Comparison of ENCODE assay signal across 23 cellular contexts in genomic region chr19:3958836-3959765, GRCh38. TPM values are rescaled to one million over a fixed set of nuclear protein-coding genes. Genes with fewer than 3 reads are reported as not detected.
A peak's percentile ranks its signal among the peaks of the same experiment; 100 is the strongest.
DNase-seq lines count a peak whose midpoint lies in the region; ATAC-seq, FAIRE-seq and TF ChIP-seq lines count a peak whose summit lies in the region.
"Had no signal": no experiment of that assay in that cellular context is flagged by ENCODE, and none has a peak within 500 bp of the region (broad histone marks: within the 10 kb centered on the region; RNA-seq: fewer than 3 reads in every experiment).

No MANE protein-coding gene starts in this region.

- no peak overlapping the region for H3K27ac Mint-ChIP-seq in stimulated activated memory B cell treated with anti-CD40 and anti-IgM and Interleukin-4, amounts not matched to agents 10 μg/mL and 1 μg/mL and 100 μg/mL, for 72 hours
- H3K27ac Mint-ChIP-seq: IgD-negative memory B cell had no signal

- H3K9me1 ChIP-seq in IMR-90 (ENCODE audit: insufficient read depth, low read length) (peaks cover 13% of the 10 kb centered on the region), endothelial cell of umbilical vein (replicated peaks; ENCODE audit: control insufficient read depth, extremely low read depth, insufficient read depth, low read length) (no peaks in the 10 kb centered on the region)

- peaks cover 15 to 83% of the 10 kb centered on the region in 2 experiments for H3K79me1 ChIP-seq in IMR-90 (ENCODE audit: low read depth in 1 of 2, low read length in 2 of 2)
- peaks cover 22% of the 10 kb centered on the region for H3K79me1 ChIP-seq in neuronal stem cell (ENCODE audit: low read depth, low read length)

- H3K4me2 ChIP-seq in IMR-90 (ENCODE audit: low read depth, low read length) (no peak overlapping the region), endothelial cell of umbilical vein (ENCODE audit: insufficient read depth, low read length) (no peak overlapping the region), neuronal stem cell (ENCODE audit: insufficient read depth, low read length, poor library complexity, severe bottlenecking) (no peak overlapping the region)
- H3K4me2 ChIP-seq: BLaER1 treated with 17β-estradiol and CSF1 and Interleukin-3, amounts not matched to agents 10 nM and 100 nM had no signal

- H3K9ac ChIP-seq in IMR-90 (ENCODE audit: low read depth, low read length) (no peak overlapping the region), endothelial cell of umbilical vein (replicated peaks; ENCODE audit: extremely low read depth, insufficient read depth, low read length) (no peak overlapping the region), neuronal stem cell (ENCODE audit: low read depth, low read length, poor library complexity) (no peak overlapping the region)
- H3K9ac ChIP-seq: BLaER1 treated with 17β-estradiol and CSF1 and Interleukin-3, amounts not matched to agents 10 nM and 100 nM had no signal

- H3K4ac ChIP-seq in IMR-90 (ENCODE audit: low read depth, low read length) (no peak overlapping the region), neuronal stem cell (ENCODE audit: low read length) (no peak overlapping the region)

- H3K9me3 ChIP-seq in IMR-90 (ENCODE audit: control insufficient read depth, insufficient read depth, low read length) = no peaks in the 10 kb centered on the region
- no peaks in the 10 kb centered on the region for H3K9me3 ChIP-seq in endothelial cell of umbilical vein (replicated peaks; ENCODE audit: control insufficient read depth, insufficient read depth, low read length)
- H3K9me3 ChIP-seq in neuronal stem cell (replicated peaks in 1 of 2; ENCODE audit: control insufficient read depth in 2 of 2, insufficient read depth in 1 of 2, low read depth in 1 of 2, low read length in 2 of 2) = peaks cover 0 to 2% of the 10 kb centered on the region in 2 donors
- H3K9me3 ChIP-seq: BLaER1 treated with 17β-estradiol and CSF1 and Interleukin-3, amounts not matched to agents 10 nM and 100 nM; HAP-1 had no signal

- H4K20me1 ChIP-seq in IMR-90 (ENCODE audit: insufficient read depth, low read length) (peaks cover 95% of the 10 kb centered on the region), endothelial cell of umbilical vein (replicated peaks; ENCODE audit: control insufficient read depth, extremely low read depth, insufficient read depth, low read length) (no peaks in the 10 kb centered on the region)

- no peaks in the 10 kb centered on the region for H3K4me1 Mint-ChIP-seq in stimulated activated memory B cell treated with anti-CD40 and anti-IgM and Interleukin-4, amounts not matched to agents 10 μg/mL and 1 μg/mL and 100 μg/mL, for 72 hours
- H3K4me1 Mint-ChIP-seq: IgD-negative memory B cell had no signal

- dilution Hi-C loops in IMR-90 (cut with HindIII; ENCODE audit: low sequenced_read_pairs, unreplicated experiment) (no loop called here), endothelial cell of umbilical vein (cut with MboI; ENCODE audit: extremely low pct_ligation_motif_present, low sequenced_read_pairs) (no loop called here)

- no peaks in the 10 kb centered on the region for H3K79me2 ChIP-seq in endothelial cell of umbilical vein (ENCODE audit: control insufficient read depth, insufficient read depth, low read length)

- intact Hi-C loops in IMR-90 (cut with micrococcal nuclease) = no loop called here
- intact Hi-C loops in endothelial cell of umbilical vein (cut with micrococcal nuclease) = no loop called here

- H2BK120ac ChIP-seq in IMR-90 (ENCODE audit: low read depth, low read length) = no peak overlapping the region
- no peak overlapping the region for H2BK120ac ChIP-seq in neuronal stem cell (ENCODE audit: low read depth, low read length)

- H3K27me3 ChIP-seq in IMR-90 (ENCODE audit: control insufficient read depth, insufficient read depth, low read length) = no peaks in the 10 kb centered on the region
- no peaks in the 10 kb centered on the region for H3K27me3 ChIP-seq in endothelial cell of umbilical vein (ENCODE audit: control insufficient read depth in 2 of 2, insufficient read depth in 2 of 2, low read length in 2 of 2)
- H3K27me3 ChIP-seq in neuronal stem cell (ENCODE audit: control insufficient read depth in 3 of 3, insufficient read depth in 3 of 3, low read depth in 1 of 3, low read length in 3 of 3) = no peaks in the 10 kb centered on the region
- H3K27me3 ChIP-seq: BLaER1 treated with 17β-estradiol and CSF1 and Interleukin-3, amounts not matched to agents 10 nM and 100 nM had no signal

- BruUV-seq in IMR-90 (replicated peaks; lab: Mats Ljungman, UMichigan) = no TSS peak
- BruUV-seq in endothelial cell of umbilical vein (replicated peaks; lab: Mats Ljungman, UMichigan) = TSS peak; percentile 3

- H2AK9ac ChIP-seq in IMR-90 (replicated peaks; ENCODE audit: low read depth, low read length, poor library complexity) = peak overlapping the region; percentile 42

- H3K56ac ChIP-seq in IMR-90 (ENCODE audit: extremely low read depth, insufficient read depth, low read length) = no peak overlapping the region

- peaks cover 64% of the 10 kb centered on the region for H3K36me3 Mint-ChIP-seq in stimulated activated memory B cell treated with anti-CD40 and anti-IgM and Interleukin-4, amounts not matched to agents 10 μg/mL and 1 μg/mL and 100 μg/mL, for 72 hours

- H3K4me1 ChIP-seq in IMR-90 (ENCODE audit: control insufficient read depth, insufficient read depth, low read length) (no peaks in the 10 kb centered on the region), endothelial cell of umbilical vein (ENCODE audit: control insufficient read depth, extremely low read depth, insufficient read depth, low read length) (no peaks in the 10 kb centered on the region), neuronal stem cell (ENCODE audit: control insufficient read depth in 2 of 2, insufficient read depth in 1 of 2, low read depth in 1 of 2, low read length in 2 of 2) (no peaks in the 10 kb centered on the region)
- H3K4me1 ChIP-seq: HAP-1 had no signal

- no peak overlapping the region for H3K4me3 ChIP-seq in IMR-90 (ENCODE audit: insufficient read depth, low read depth, low read length)
- H3K4me3 ChIP-seq in endothelial cell of umbilical vein (replicated peaks in 1 of 3; ENCODE audit: insufficient read depth in 1 of 3, low read depth in 1 of 3, low read length in 3 of 3) = no peak overlapping the region
- no peak overlapping the region for H3K4me3 ChIP-seq in neuronal stem cell (ENCODE audit: low read length in 2 of 2)
- H3K4me3 ChIP-seq: BLaER1 treated with 17β-estradiol and CSF1 and Interleukin-3, amounts not matched to agents 10 nM and 100 nM; HAP-1 had no signal

- H3K18ac ChIP-seq in IMR-90 (ENCODE audit: low read depth, low read length) (no peak overlapping the region), neuronal stem cell (ENCODE audit: low read length) (no peak overlapping the region)

- no peak overlapping the region for H3K4me3 Mint-ChIP-seq in stimulated activated memory B cell treated with anti-CD40 and anti-IgM and Interleukin-4, amounts not matched to agents 10 μg/mL and 1 μg/mL and 100 μg/mL, for 72 hours
- H3K4me3 Mint-ChIP-seq: IgD-negative memory B cell had no signal

- H2AK5ac ChIP-seq in IMR-90 (ENCODE audit: low read depth, low read length) = no peak overlapping the region
- no peak overlapping the region for H2AK5ac ChIP-seq in neuronal stem cell (ENCODE audit: low read depth, low read length)

- H4K5ac ChIP-seq in IMR-90 (ENCODE audit: low read depth, low read length) = no peak overlapping the region

- no peak overlapping the region for H2BK12ac ChIP-seq in neuronal stem cell (ENCODE audit: low read length)

- no peak overlapping the region for H3K23ac ChIP-seq in IMR-90 (ENCODE audit: low read depth, low read length)
- H3K23ac ChIP-seq in neuronal stem cell (ENCODE audit: low read depth, low read length, poor library complexity) = peak overlapping the region; percentile 80

- no peak for FAIRE-seq in endothelial cell of umbilical vein (lab: Jason Lieb, UNC)
- FAIRE-seq: D721Med, GM12892, GM18507 had no signal

- no peaks in the 10 kb centered on the region for H3K9me3 Mint-ChIP-seq in stimulated activated memory B cell treated with anti-CD40 and anti-IgM and Interleukin-4, amounts not matched to agents 10 μg/mL and 1 μg/mL and 100 μg/mL, for 72 hours
- H3K9me3 Mint-ChIP-seq: IgD-negative memory B cell had no signal

- no peaks in the 10 kb centered on the region for H3K27me3 Mint-ChIP-seq in stimulated activated memory B cell treated with anti-CD40 and anti-IgM and Interleukin-4, amounts not matched to agents 10 μg/mL and 1 μg/mL and 100 μg/mL, for 72 hours
- H3K27me3 Mint-ChIP-seq: IgD-negative memory B cell had no signal

- DNase-seq in IMR-90 = no peak
- no peak for DNase-seq in endothelial cell of umbilical vein (ENCODE audit: low read depth, low spot score)
- no peak for DNase-seq in neuronal stem cell (ENCODE audit: low spot score)
- DNase-seq in ureter (ENCODE audit: low spot score) = no peak
- DNase-seq in effector CD4-positive, alpha-beta T cell = no peak
- no peak for DNase-seq in amygdala (lab: John Stamatoyannopoulos, UW)
- DNase-seq in NCI-H1105 treated with DMSO at 0.1 percent for 48 hours (lab: John Stamatoyannopoulos, UW) = no peak
- DNase-seq: Kasumi-1; NCI-H1092 treated with DMSO at 0.1 percent for 48 hours; NCI-H2081 treated with DMSO at 0.1 percent for 48 hours; NCI-H510A; NCI-H748 treated with DMSO at 0.1 percent for 48 hours; NK-92 treated with Interleukin-12 subunit alpha and Interleukin-12 subunit beta, amount 100 ng/mL, for 24 hours; Right ventricle myocardium superior had no signal

- H3K14ac ChIP-seq in IMR-90 (replicated peaks; ENCODE audit: low read depth, low read length) (no peak overlapping the region), neuronal stem cell (ENCODE audit: low read length) (peak overlapping the region; percentile 71)

- H3K27ac ChIP-seq in IMR-90 (ENCODE audit: insufficient read depth, low read length) (no peak overlapping the region), endothelial cell of umbilical vein (ENCODE audit: insufficient read depth, low read depth, low read length) (no peak overlapping the region), neuronal stem cell (replicated peaks; ENCODE audit: low read length) (no peak overlapping the region)
- H3K27ac ChIP-seq: BLaER1 treated with 17β-estradiol and CSF1 and Interleukin-3, amounts not matched to agents 10 nM and 100 nM; HL-60 had no signal

- H2BK5ac ChIP-seq in IMR-90 (ENCODE audit: low read depth, low read length, poor library complexity, severe bottlenecking) (no peak overlapping the region), neuronal stem cell (ENCODE audit: low read length) (no peak overlapping the region)

- no peak overlapping the region for H2BK15ac ChIP-seq in IMR-90 (ENCODE audit: low read depth, low read length)
- H2BK15ac ChIP-seq in neuronal stem cell (ENCODE audit: low read length) = no peak overlapping the region

- CTCF ChIA-PET in IMR-90 (lab: Yijun Ruan, JAX) (no interaction called here), endothelial cell of umbilical vein (lab: Charles Lee) (interaction anchor here (0.9 kb wide), 1 partner anchor 10 kb away, joined by 3 read pairs; no protein-coding TSS in a partner anchor)

- in situ Hi-C loops in IMR-90 (cut with MboI; ENCODE audit: low sequenced_read_pairs) = no loop called here

- 96% methylated on average over 35 of the region's 86 CpGs; no CpG with 5 or more reads in 1 of the 2 experiments for WGBS in IMR-90 (ENCODE audit: extremely low coverage in 2 of 2, insufficient read length in 1 of 2), 2 experiments
- no CpG with 5 or more reads among the region's 86 CpGs for WGBS in neuronal stem cell (ENCODE audit: extremely low coverage in 2 of 2, insufficient read length in 2 of 2, insufficient replicate concordance in 1 of 2), 2 donors

- H4K91ac ChIP-seq in IMR-90 (ENCODE audit: insufficient read depth, low read depth, low read length) (no peak overlapping the region), neuronal stem cell (ENCODE audit: low read depth, low read length, poor library complexity) (no peak overlapping the region)

- H2AFZ ChIP-seq in IMR-90 (replicated peaks; ENCODE audit: low read length, poor library complexity) (no peak overlapping the region), endothelial cell of umbilical vein (ENCODE audit: low read depth, low read length) (no peak overlapping the region), neuronal stem cell (ENCODE audit: low read length) (no peak overlapping the region)

- H4K8ac ChIP-seq in IMR-90 (ENCODE audit: low read depth in 2 of 2, low read length in 2 of 2) (no peak overlapping the region), neuronal stem cell (ENCODE audit: low read depth, low read length) (no peak overlapping the region)

- H3K36me3 ChIP-seq in IMR-90 (ENCODE audit: control insufficient read depth, insufficient read depth, low read length) (peaks cover 73% of the 10 kb centered on the region), endothelial cell of umbilical vein (ENCODE audit: control insufficient read depth in 2 of 2, extremely low read depth in 1 of 2, insufficient read depth in 2 of 2, low read length in 2 of 2) (peaks cover 13 to 57% of the 10 kb centered on the region in 2 experiments), neuronal stem cell (replicated peaks in 1 of 2; ENCODE audit: control insufficient read depth in 2 of 2, insufficient read depth in 2 of 2, low read length in 2 of 2) (peaks cover 51 to 72% of the 10 kb centered on the region in 2 donors)

- H2BK20ac ChIP-seq in IMR-90 (ENCODE audit: low read depth, low read length) = no peak overlapping the region

- TF ChIP-seq CTCF in IMR-90 (conservative IDR thresholded peaks at IDR 0.05; ENCODE audit: low read depth, low read length) = no peak
- TF ChIP-seq CTCF in endothelial cell of umbilical vein (IDR thresholded peaks at IDR 0.05; ENCODE audit: extremely low read depth in 1 of 2, insufficient read depth in 1 of 2, low read depth in 1 of 2, low read length in 2 of 2) = no peak

- ATAC-seq in IMR-90 (ENCODE audit: low read depth) = no peak
- ATAC-seq in stimulated activated memory B cell treated with anti-CD40 and anti-IgM and Interleukin-4, amounts not matched to agents 10 μg/mL and 1 μg/mL and 100 μg/mL, for 72 hours = peak; percentile 24

- TF ChIP-seq POLR2A in IMR-90 (IDR thresholded peaks at IDR 0.05; ENCODE audit: low read depth, low read length) (no peak), endothelial cell of umbilical vein (IDR thresholded peaks at IDR 0.05; ENCODE audit: low read depth, low read length) (no peak)

- TF ChIP-seq RAD21 in IMR-90 (IDR thresholded peaks at IDR 0.05; ENCODE audit: low read length) = no peak

- POLR2A ChIA-PET in IMR-90 (lab: Charles Lee; ENCODE audit: unreplicated experiment) = no interaction called here
- POLR2A ChIA-PET in endothelial cell of umbilical vein (lab: Charles Lee) = interaction anchor here (3.9 kb wide), 1 partner anchor 10 kb away, joined by 13 read pairs; no protein-coding TSS in a partner anchor

RNA-seq across cellular contexts. Expression of gene DAPK3, which starts 11.8 kb away (rescaled TPM):
- total RNA-seq in IMR-90 (2012; rRNA removed) (128 and 145 TPM in 2 replicates), endothelial cell of umbilical vein (157 and 170 TPM in 2 replicates), ureter (53.0 TPM)
- polyA plus RNA-seq in IMR-90 (2012; rRNA removed) (188 and 202 TPM in 2 replicates), endothelial cell of umbilical vein (175 and 176 TPM in 2 replicates)
- polyA plus RNA-seq in IMR-90 (2012; cell fraction: cytosol; rRNA removed) = 189 and 293 TPM in 2 replicates
- polyA plus RNA-seq in IMR-90 (2012; cell fraction: nucleus; rRNA removed; ENCODE audit: low replicate concordance) = 209 and 518 TPM in 2 replicates
- polyA plus RNA-seq in endothelial cell of umbilical vein (2011; cell fraction: cytosol; rRNA removed) = 157 and 188 TPM in 2 replicates
- polyA plus RNA-seq in endothelial cell of umbilical vein (2011; cell fraction: nucleus; rRNA removed) = 286 and 301 TPM in 2 replicates
- 128 and 197 TPM in 2 replicates for polyA plus RNA-seq in endothelial cell of umbilical vein (2012)
- 126 and 148 TPM in 2 replicates for polyA minus RNA-seq in endothelial cell of umbilical vein
- polyA minus RNA-seq in endothelial cell of umbilical vein (2011; cell fraction: cytosol; rRNA and poly(A)+ RNA removed) = 31.7 TPM
- polyA minus RNA-seq in endothelial cell of umbilical vein (2011; cell fraction: nucleus; rRNA and poly(A)+ RNA removed) = 148 and 217 TPM in 2 replicates
- polyA plus RNA-seq in neuronal stem cell (2013, experiment 1 of 2) = 56.3 TPM
- polyA plus RNA-seq in neuronal stem cell (2013, experiment 2 of 2) = 55.0 TPM

RNA-seq across cellular contexts. Expression of gene EEF2, which starts 26.2 kb away (rescaled TPM):
- total RNA-seq in IMR-90 (2012; rRNA removed) = 1,727 and 2,161 TPM in 2 replicates
- 1,505 and 1,547 TPM in 2 replicates for polyA plus RNA-seq in IMR-90 (2012; rRNA removed)
- polyA plus RNA-seq in IMR-90 (2012; cell fraction: cytosol; rRNA removed) = 957 and 2,460 TPM in 2 replicates
- polyA plus RNA-seq in IMR-90 (2012; cell fraction: nucleus; rRNA removed; ENCODE audit: low replicate concordance) = 805 and 1,780 TPM in 2 replicates
- 2,318 and 2,351 TPM in 2 replicates for total RNA-seq in endothelial cell of umbilical vein
- polyA plus RNA-seq in endothelial cell of umbilical vein = 1,496 and 1,538 TPM in 2 replicates
- polyA plus RNA-seq in endothelial cell of umbilical vein (2011; cell fraction: cytosol; rRNA removed) = 1,233 and 1,709 TPM in 2 replicates
- polyA plus RNA-seq in endothelial cell of umbilical vein (2011; cell fraction: nucleus; rRNA removed) = 673 and 729 TPM in 2 replicates
- polyA plus RNA-seq in endothelial cell of umbilical vein (2012) = 2,769 and 3,429 TPM in 2 replicates
- 1,311 and 1,583 TPM in 2 replicates for polyA minus RNA-seq in endothelial cell of umbilical vein
- polyA minus RNA-seq in endothelial cell of umbilical vein (2011; cell fraction: cytosol; rRNA and poly(A)+ RNA removed) = 1,714 TPM
- 301 and 535 TPM in 2 replicates for polyA minus RNA-seq in endothelial cell of umbilical vein (2011; cell fraction: nucleus; rRNA and poly(A)+ RNA removed)
- 2,427 TPM for polyA plus RNA-seq in neuronal stem cell (2013, experiment 1 of 2)
- polyA plus RNA-seq in neuronal stem cell (2013, experiment 2 of 2) = 2,458 TPM
- total RNA-seq in ureter = 2,169 TPM

RNA-seq across cellular contexts. Expression of gene NMRK2, which starts 26.2 kb away (rescaled TPM):
- total RNA-seq in IMR-90 (2012; rRNA removed) = not detected in 2 replicates
- polyA plus RNA-seq in IMR-90 (2012; rRNA removed) = not detected in 2 replicates
- not detected in 2 replicates for polyA plus RNA-seq in IMR-90 (2012; cell fraction: cytosol; rRNA removed)
- not detected in 2 replicates for polyA plus RNA-seq in IMR-90 (2012; cell fraction: nucleus; rRNA removed; ENCODE audit: low replicate concordance)
- total RNA-seq in endothelial cell of umbilical vein = not detected in 2 replicates
- polyA plus RNA-seq in endothelial cell of umbilical vein = not detected in 2 replicates
- polyA plus RNA-seq in endothelial cell of umbilical vein (2011; cell fraction: cytosol; rRNA removed) = not detected in 2 replicates
- polyA plus RNA-seq in endothelial cell of umbilical vein (2011; cell fraction: nucleus; rRNA removed) = not detected in 2 replicates
- not detected in 2 replicates for polyA plus RNA-seq in endothelial cell of umbilical vein (2012)
- polyA minus RNA-seq in endothelial cell of umbilical vein = not detected in 2 replicates
- not detected for polyA minus RNA-seq in endothelial cell of umbilical vein (2011; cell fraction: cytosol; rRNA and poly(A)+ RNA removed)
- not detected in 2 replicates for polyA minus RNA-seq in endothelial cell of umbilical vein (2011; cell fraction: nucleus; rRNA and poly(A)+ RNA removed)
- polyA plus RNA-seq in neuronal stem cell (2013, experiment 1 of 2) = 0.60 TPM
- 0.72 TPM for polyA plus RNA-seq in neuronal stem cell (2013, experiment 2 of 2)
- total RNA-seq in ureter = not detected
- total RNA-seq: HT1080 had no signal
- polyA plus RNA-seq: IgD-negative memory B cell had no signal

RNA-seq across cellular contexts. Expression of gene PIAS4, which starts 48.4 kb away (rescaled TPM):
- total RNA-seq in IMR-90 (2012; rRNA removed) (10.8 and 13.6 TPM in 2 replicates), endothelial cell of umbilical vein (46.2 and 47.2 TPM in 2 replicates), ureter (27.3 TPM)
- polyA plus RNA-seq in IMR-90 (2012; rRNA removed) (12.1 and 16.6 TPM in 2 replicates), endothelial cell of umbilical vein (23.6 and 26.2 TPM in 2 replicates)
- polyA plus RNA-seq in IMR-90 (2012; cell fraction: cytosol; rRNA removed) = 11.9 and 21.3 TPM in 2 replicates
- 12.0 and 20.3 TPM in 2 replicates for polyA plus RNA-seq in IMR-90 (2012; cell fraction: nucleus; rRNA removed; ENCODE audit: low replicate concordance)
- 15.6 and 16.7 TPM in 2 replicates for polyA plus RNA-seq in endothelial cell of umbilical vein (2011; cell fraction: cytosol; rRNA removed)
- polyA plus RNA-seq in endothelial cell of umbilical vein (2011; cell fraction: nucleus; rRNA removed) = 21.2 and 24.9 TPM in 2 replicates
- 30.3 and 39.4 TPM in 2 replicates for polyA plus RNA-seq in endothelial cell of umbilical vein (2012)
- polyA minus RNA-seq in endothelial cell of umbilical vein = 18.0 and 24.4 TPM in 2 replicates
- polyA minus RNA-seq in endothelial cell of umbilical vein (2011; cell fraction: cytosol; rRNA and poly(A)+ RNA removed) = 6.8 TPM
- polyA minus RNA-seq in endothelial cell of umbilical vein (2011; cell fraction: nucleus; rRNA and poly(A)+ RNA removed) = 22.9 and 35.4 TPM in 2 replicates
- 64.0 TPM for polyA plus RNA-seq in neuronal stem cell (2013, experiment 1 of 2)
- 61.2 TPM for polyA plus RNA-seq in neuronal stem cell (2013, experiment 2 of 2)
